Comparison of ENCODE assay signal across 21 cellular contexts in genomic region chr20:47860049-47860830, GRCh38.
DNase-seq lines count a peak whose midpoint lies in the region; ATAC-seq and TF ChIP-seq lines count a peak whose summit lies in the region.
"Had no signal": no experiment of that assay in that cellular context is flagged by ENCODE, and none has a peak within 500 bp of the region (broad histone marks: within the 10 kb centered on the region; RNA-seq: fewer than 3 reads in every experiment).

No MANE protein-coding gene starts in this region.

- H3K9me3 Mint-ChIP-seq in stimulated activated naive B cell treated with anti-CD40 and anti-IgM and Interleukin-4, amounts not matched to agents 10 μg/mL and 1 μg/mL and 100 μg/mL, for 72 hours, result peaks cover 7 to 8% of the 10 kb centered on the region in 2 donors
- H3K9me3 Mint-ChIP-seq: CD4-positive, alpha-beta T cell had no signal

- ATAC-seq in stimulated activated naive B cell treated with anti-CD40 and anti-IgM and Interleukin-4, amounts not matched to agents 10 μg/mL and 1 μg/mL and 100 μg/mL, for 72 hours (replicated peaks), result no peak

- H3K27me3 Mint-ChIP-seq in stimulated activated naive B cell treated with anti-CD40 and anti-IgM and Interleukin-4, amounts not matched to agents 10 μg/mL and 1 μg/mL and 100 μg/mL, for 72 hours, result no peaks in the 10 kb centered on the region

- H4K20me1 ChIP-seq in OCI-LY7 (ENCODE audit: insufficient read depth, low read length), result no peaks in the 10 kb centered on the region

- CTCF ChIA-PET in OCI-LY7 (lab: Charles Lee; ENCODE audit: unreplicated experiment), result interaction anchor here (0.6 kb wide), 1 partner anchor 150 kb away, joined by 5 read pairs; no protein-coding TSS in a partner anchor

- H3K79me2 ChIP-seq in OCI-LY7 (ENCODE audit: insufficient read depth, low read depth, low read length), result no peaks in the 10 kb centered on the region

- H3K36me3 ChIP-seq in OCI-LY7 (ENCODE audit: insufficient read depth, low read length), result no peaks in the 10 kb centered on the region
- no peaks in the 10 kb centered on the region for H3K36me3 ChIP-seq in ascending aorta
- H3K36me3 ChIP-seq: BE2C, HAP-1 had no signal

- peak overlapping the region; percentile 66 for H3K27ac Mint-ChIP-seq in stimulated activated naive B cell treated with anti-CD40 and anti-IgM and Interleukin-4, amounts not matched to agents 10 μg/mL and 1 μg/mL and 100 μg/mL, for 72 hours
- H3K27ac Mint-ChIP-seq: CD4-positive, alpha-beta T cell had no signal

- H3K4me3 Mint-ChIP-seq in stimulated activated naive B cell treated with anti-CD40 and anti-IgM and Interleukin-4, amounts not matched to agents 10 μg/mL and 1 μg/mL and 100 μg/mL, for 72 hours, result no peak overlapping the region
- H3K4me3 Mint-ChIP-seq: CD4-positive, alpha-beta T cell had no signal

- no peak overlapping the region for H3K27ac ChIP-seq in OCI-LY7 (ENCODE audit: low read depth, low read length, poor library complexity, severe bottlenecking)
- H3K27ac ChIP-seq in ascending aorta, result no peak overlapping the region
- H3K27ac ChIP-seq: GM23248 had no signal

- POLR2A ChIA-PET in OCI-LY7 (lab: Charles Lee), result no interaction called here

- H3K36me3 Mint-ChIP-seq in stimulated activated naive B cell treated with anti-CD40 and anti-IgM and Interleukin-4, amounts not matched to agents 10 μg/mL and 1 μg/mL and 100 μg/mL, for 72 hours, result peaks cover 5 to 6% of the 10 kb centered on the region in 2 donors

- H3K9me3 ChIP-seq in OCI-LY7 (ENCODE audit: low read length), result no peaks in the 10 kb centered on the region
- H3K9me3 ChIP-seq in ascending aorta, result no peaks in the 10 kb centered on the region
- H3K9me3 ChIP-seq: HAP-1 had no signal

- TF ChIP-seq CTCF in GM12865 (IDR thresholded peaks at IDR 0.05; ENCODE audit: insufficient read depth, low read depth, low read length, missing control alignments) (no peak), OCI-LY7 (conservative IDR thresholded peaks at IDR 0.05; ENCODE audit: low read length) (no peak), ascending aorta (IDR thresholded peaks at IDR 0.05) (no peak)

- H3K4me1 ChIP-seq in OCI-LY7 (ENCODE audit: insufficient read depth, low read length, poor library complexity, severe bottlenecking) (peaks cover 17% of the 10 kb centered on the region), ascending aorta (peaks cover 4 to 8% of the 10 kb centered on the region in 2 donors)

- H3K4me1 Mint-ChIP-seq in stimulated activated naive B cell treated with anti-CD40 and anti-IgM and Interleukin-4, amounts not matched to agents 10 μg/mL and 1 μg/mL and 100 μg/mL, for 72 hours, result peaks cover 15 to 18% of the 10 kb centered on the region in 2 donors

- no peak overlapping the region for H3K4me3 ChIP-seq in GM12865 (ENCODE audit: low read depth, low read length)
- H3K4me3 ChIP-seq in OCI-LY7 (ENCODE audit: low read depth, low read length, poor library complexity, severe bottlenecking), result no peak overlapping the region
- H3K4me3 ChIP-seq in ascending aorta, result no peak overlapping the region
- H3K4me3 ChIP-seq: GM23248, HAP-1 had no signal

- no TSS peak for BruUV-seq in OCI-LY7 (replicated peaks; lab: Mats Ljungman, UMichigan)

- H2AFZ ChIP-seq in OCI-LY7 (ENCODE audit: low read length), result no peak overlapping the region
- H2AFZ ChIP-seq: GM23248 had no signal

- DNase-seq in GM12865 (ENCODE audit: low read depth), result peak; percentile 15
- DNase-seq in OCI-LY7 (ENCODE audit: low spot score), result peak; percentile 78
- DNase-seq in left kidney (ENCODE audit: low read depth, low spot score), result peak; percentile 38
- no peak for DNase-seq in stimulated activated naive B cell treated with anti-CD40 and anti-IgM and Interleukin-4, amounts not matched to agents 10 μg/mL and 1 μg/mL and 100 μg/mL, for 72 hours
- no peak for DNase-seq in NCI-H2196 (lab: John Stamatoyannopoulos, UW; ENCODE audit: unreplicated experiment)
- DNase-seq in ascending aorta (ENCODE audit: low spot score in 2 of 2), result no peak
- DNase-seq in NCI-H510A treated with DMSO at 0.1 percent for 48 hours (lab: John Stamatoyannopoulos, UW), result no peak
- DNase-seq: BE2C; CD4-positive, alpha-beta T cell; COR-L47; DMS79; NCI-H1694; NCI-H2081 treated with DMSO at 0.1 percent for 48 hours; NCI-H2171 treated with DMSO at 0.1 percent for 48 hours; NCI-H510A; NCI-H748 treated with DMSO at 0.1 percent for 48 hours; NK-92 treated with Interleukin-12 subunit alpha and Interleukin-12 subunit beta, amount 100 ng/mL, for 24 hours; SHP77; SW 1271 had no signal

- H3K27me3 ChIP-seq in ascending aorta, result no peaks in the 10 kb centered on the region

- no peaks in the 10 kb centered on the region for H3K9me2 ChIP-seq in OCI-LY7 (ENCODE audit: insufficient read depth, low read length)

- peak overlapping the region; percentile 33; the same call in 1 of the 2 replicates for H3K4me2 ChIP-seq in OCI-LY7 (ENCODE audit: low read length)

- intact Hi-C loops in OCI-LY7 (cut with micrococcal nuclease; ENCODE audit: unreplicated experiment), result no loop called here
- intact Hi-C loops in ascending aorta (cut with DNase I), result no loop called here

Comparison
In these comparisons a context has a peak if more than half of its experiments do, and no peak if none do; other contexts are left out.
1. DNase-seq: peak in GM12865 (single experiment), OCI-LY7 (single experiment) and left kidney (single experiment); none in stimulated activated naive B cell treated with anti-CD40 and anti-IgM and Interleukin-4, amounts not matched to agents 10 μg/mL and 1 μg/mL and 100 μg/mL, for 72 hours (single experiment), NCI-H2196 (single experiment), ascending aorta (0 of 2) and NCI-H510A treated with DMSO at 0.1 percent for 48 hours (single experiment).